In genomic region chr17:5419959-5420653, GRCh38 we compare ENCODE assay signal across 8 cellular contexts. TPM values are rescaled to one million over a fixed set of nuclear protein-coding genes. Genes with fewer than 3 reads are reported as not detected.
DNase-seq lines count a peak whose midpoint lies in the region; ATAC-seq and TF ChIP-seq lines count a peak whose summit lies in the region.

TSS of gene RPAIN (plus strand) at chr17:5420182. CDS start at chr17:5420211, 29 bp downstream.

- H3K4me3 ChIP-seq in GM12875 (ENCODE audit: low read depth, low read length) (peak within 1 kb of the TSS; percentile 85), right atrium auricular region (peak within 1 kb of the TSS; percentile 76 to 92), vagina (peak within 1 kb of the TSS; percentile 66 to 86)

- TF ChIP-seq POLR2A in vagina (IDR thresholded peaks at IDR 0.05), result peak in 1 of 2 donors; percentile 44

- peaks cover 0 to 36% of the 10 kb centered on the region in 2 donors for H3K4me1 ChIP-seq in right atrium auricular region
- peaks cover 36% of the 10 kb centered on the region for H3K4me1 ChIP-seq in vagina

- peak; percentile 58 for ATAC-seq in HG02588 (IDR thresholded peaks at IDR 0.05; ENCODE audit: unreplicated experiment)

- H3K9me3 ChIP-seq in right atrium auricular region, result no peaks in the 10 kb centered on the region
- no peaks in the 10 kb centered on the region for H3K9me3 ChIP-seq in vagina

- H3K36me3 ChIP-seq in right atrium auricular region (peaks cover 42% of the 10 kb centered on the region), vagina (peaks cover 0 to 26% of the 10 kb centered on the region in 2 donors)

- H3K27me3 ChIP-seq in right atrium auricular region (no peaks in the 10 kb centered on the region), vagina (no peaks in the 10 kb centered on the region)

- DNase-seq in NCI-H1105 (lab: John Stamatoyannopoulos, UW) (peak; percentile 90), SW 1271 (lab: John Stamatoyannopoulos, UW) (peak; percentile 76 to 94), right atrium auricular region (ENCODE audit: low spot score) (peak; percentile 90), putamen (ENCODE audit: low spot score) (peak; percentile 91), vagina (ENCODE audit: extremely low spot score in 2 of 2) (peak in 1 of 2 donors; percentile 98)

- TF ChIP-seq CTCF in GM12875 (IDR thresholded peaks at IDR 0.05; ENCODE audit: borderline replicate concordance, insufficient read depth, low read depth, low read length) (no peak), right atrium auricular region (IDR thresholded peaks at IDR 0.05) (no peak), vagina (IDR thresholded peaks at IDR 0.05) (no peak)

- intact Hi-C loops in vagina (cut with DNase I), result no loop called here

- H3K27ac ChIP-seq in adipose tissue (ENCODE audit: low read depth, low read length) (no peak within 1 kb of the TSS), right atrium auricular region (peak within 1 kb of the TSS; percentile 84 to 90), vagina (peak within 1 kb of the TSS; percentile 87)

- WGBS in adipose tissue, 3 donors, result 0 to 1% (median 0%) methylated on average over 41 of the region's 41 CpGs

RNA-seq across cellular contexts. Expression of gene RPAIN, which starts in this region (rescaled TPM):
- polyA plus RNA-seq in adipose tissue, result 10 to 100 TPM; 28.7 to 37.6 (median 31.7) TPM
- 10 to 100 TPM; 31.4 to 40.7 TPM for total RNA-seq in right atrium auricular region
- total RNA-seq in vagina, result 43.5 TPM
